ENCODE assay signal across 8 cellular contexts in genomic region chr2:131093066-131093842, GRCh38. TPM values are rescaled to one million over a fixed set of nuclear protein-coding genes. Genes with fewer than 3 reads are reported as not detected.
DNase-seq lines count a peak whose midpoint lies in the region; ATAC-seq and TF ChIP-seq lines count a peak whose summit lies in the region.

FAM168B (minus strand) TSS chr2:131093460; CDS start chr2:131082646, 10,814 bp downstream.

- no peak within 1 kb of the TSS for H2BK15ac ChIP-seq in neuronal stem cell (ENCODE audit: low read length)

- no peak within 1 kb of the TSS for H2AK5ac ChIP-seq in neuronal stem cell (ENCODE audit: low read depth, low read length)

- peak within 1 kb of the TSS; percentile 74 for H3K4me2 ChIP-seq in Loucy (ENCODE audit: low read depth, low read length, poor library complexity, severe bottlenecking)
- peak within 1 kb of the TSS; percentile 43 for H3K4me2 ChIP-seq in neuronal stem cell (ENCODE audit: insufficient read depth, low read length, poor library complexity, severe bottlenecking)

- H3K9ac ChIP-seq in Loucy (ENCODE audit: low read depth, low read length, poor library complexity, severe bottlenecking) (peak within 1 kb of the TSS; percentile 87), neuronal stem cell (ENCODE audit: low read depth, low read length, poor library complexity) (peak within 1 kb of the TSS; percentile 98)

- H3K9me3 ChIP-seq in Loucy (ENCODE audit: insufficient read depth, low read depth, low read length): no peaks in the 10 kb centered on the region
- no peaks in the 10 kb centered on the region; the same call in 1 of the 2 replicates for H3K9me3 ChIP-seq in SJSA1 (replicated peaks)
- no peaks in the 10 kb centered on the region for H3K9me3 ChIP-seq in neuronal stem cell (replicated peaks in 1 of 2; ENCODE audit: control insufficient read depth in 2 of 2, insufficient read depth in 1 of 2, low read depth in 1 of 2, low read length in 2 of 2)

- H4K20me1 ChIP-seq in Loucy (ENCODE audit: insufficient read depth, low read length, poor library complexity, severe bottlenecking): peaks cover 44% of the 10 kb centered on the region

- no peak within 1 kb of the TSS for H4K8ac ChIP-seq in neuronal stem cell (ENCODE audit: low read depth, low read length)

- H2BK12ac ChIP-seq in neuronal stem cell (ENCODE audit: low read length): no peak within 1 kb of the TSS

- no peaks in the 10 kb centered on the region for H3K79me1 ChIP-seq in neuronal stem cell (ENCODE audit: low read depth, low read length)

- no peak within 1 kb of the TSS for H4K91ac ChIP-seq in neuronal stem cell (ENCODE audit: low read depth, low read length, poor library complexity)

- peak within 1 kb of the TSS; percentile 100 for H3K23ac ChIP-seq in neuronal stem cell (ENCODE audit: low read depth, low read length, poor library complexity)

- peaks cover 50% of the 10 kb centered on the region for H3K79me2 ChIP-seq in Loucy (ENCODE audit: insufficient read depth, low read length)

- H3K4me3 ChIP-seq in H7 (ENCODE audit: insufficient read depth, low read depth, low read length) (peak within 1 kb of the TSS; percentile 77), Loucy (ENCODE audit: low read length, poor library complexity, severe bottlenecking) (peak within 1 kb of the TSS; percentile 94), SJSA1 (peak within 1 kb of the TSS; percentile 100), neuronal stem cell (ENCODE audit: low read length in 2 of 2) (peak within 1 kb of the TSS; percentile 59 to 100)

- H3K14ac ChIP-seq in neuronal stem cell (ENCODE audit: low read length): peak within 1 kb of the TSS; percentile 94

- H3K4me1 ChIP-seq in Loucy (ENCODE audit: insufficient read depth, low read length, poor library complexity, severe bottlenecking) (peaks cover 13% of the 10 kb centered on the region), SJSA1 (replicated peaks) (peaks cover 5% of the 10 kb centered on the region), foreskin keratinocyte (peaks cover 12% of the 10 kb centered on the region), neuronal stem cell (ENCODE audit: control insufficient read depth in 2 of 2, insufficient read depth in 1 of 2, low read depth in 1 of 2, low read length in 2 of 2) (no peaks in the 10 kb centered on the region)

- H3K18ac ChIP-seq in neuronal stem cell (ENCODE audit: low read length): peak within 1 kb of the TSS; percentile 98

- H3K27me3 ChIP-seq in H7 (ENCODE audit: control insufficient read depth, insufficient read depth, low read length) (no peaks in the 10 kb centered on the region), Loucy (ENCODE audit: insufficient read depth, low read length, poor library complexity, severe bottlenecking) (no peaks in the 10 kb centered on the region), SJSA1 (replicated peaks) (no peaks in the 10 kb centered on the region), foreskin keratinocyte (no peaks in the 10 kb centered on the region), neuronal stem cell (ENCODE audit: control insufficient read depth in 3 of 3, insufficient read depth in 3 of 3, low read depth in 1 of 3, low read length in 3 of 3) (no peaks in the 10 kb centered on the region)

- no peaks in the 10 kb centered on the region for H3F3A ChIP-seq in Loucy (ENCODE audit: low read depth)

- no peak for TF ChIP-seq CTCF in Loucy (conservative IDR thresholded peaks at IDR 0.05; ENCODE audit: low read length)
- TF ChIP-seq CTCF in foreskin keratinocyte (conservative IDR thresholded peaks at IDR 0.05): no peak
- no peak for TF ChIP-seq CTCF in subcutaneous adipose tissue (IDR thresholded peaks at IDR 0.05; ENCODE audit: low read depth)

- no peak within 1 kb of the TSS for H3K4ac ChIP-seq in neuronal stem cell (ENCODE audit: low read length)

- H2BK5ac ChIP-seq in neuronal stem cell (ENCODE audit: low read length): peak within 1 kb of the TSS; percentile 99

- H2BK120ac ChIP-seq in neuronal stem cell (ENCODE audit: low read depth, low read length): peak within 1 kb of the TSS; percentile 96

- no CpG with 5 or more reads among the region's 113 CpGs for WGBS in neuronal stem cell (ENCODE audit: extremely low coverage in 2 of 2, insufficient read length in 2 of 2, insufficient replicate concordance in 1 of 2), 2 donors

- peak within 1 kb of the TSS; percentile 99 for H2AFZ ChIP-seq in Loucy (ENCODE audit: low read length)
- peak within 1 kb of the TSS; percentile 93 for H2AFZ ChIP-seq in neuronal stem cell (ENCODE audit: low read length)

- peak within 1 kb of the TSS; percentile 96 for H3K27ac ChIP-seq in SJSA1
- H3K27ac ChIP-seq in foreskin keratinocyte: peak within 1 kb of the TSS; percentile 90
- H3K27ac ChIP-seq in neuronal stem cell (replicated peaks; ENCODE audit: low read length): peak within 1 kb of the TSS; percentile 99

- peaks cover 2% of the 10 kb centered on the region for H3K36me3 ChIP-seq in H7 (replicated peaks; ENCODE audit: control insufficient read depth, insufficient read depth, low read length)
- peaks cover 2% of the 10 kb centered on the region; the same call in 1 of the 2 replicates for H3K36me3 ChIP-seq in Loucy (ENCODE audit: insufficient read depth, low read length)
- peaks cover 32% of the 10 kb centered on the region for H3K36me3 ChIP-seq in SJSA1
- peaks cover 2 to 35% of the 10 kb centered on the region in 2 donors for H3K36me3 ChIP-seq in neuronal stem cell (replicated peaks in 1 of 2; ENCODE audit: control insufficient read depth in 2 of 2, insufficient read depth in 2 of 2, low read length in 2 of 2)

- ATAC-seq in foreskin keratinocyte: peak; percentile 88

- peak; percentile 84 for DNase-seq in GDM1 (lab: John Stamatoyannopoulos, UW)
- peak; percentile 97 for DNase-seq in H7
- DNase-seq in SJSA1 (ENCODE audit: low read depth in 1 of 2, low spot score in 2 of 2): peak; percentile 85 to 95
- DNase-seq in activated naive CD4-positive, alpha-beta T cell (lab: John Stamatoyannopoulos, UW): peak; percentile 61 to 88 (median 74)
- peak; percentile 71 to 80 for DNase-seq in foreskin keratinocyte
- DNase-seq in neuronal stem cell (ENCODE audit: low spot score): peak; percentile 89

- H3K9me2 ChIP-seq in Loucy (replicated peaks; ENCODE audit: low read depth, low read length): no peaks in the 10 kb centered on the region

RNA-seq across cellular contexts. Expression of gene FAM168B, which starts in this region (rescaled TPM):
- total RNA-seq in H7 (2014; rRNA removed; shearing (Covaris generic)): 57.6 and 73.6 TPM in 2 replicates
- 119 and 138 TPM in 2 replicates for total RNA-seq in SJSA1 (2014; rRNA removed; shearing (Covaris generic))
- total RNA-seq in foreskin keratinocyte: 66.4 and 67.1 TPM in 2 replicates
- polyA plus RNA-seq in foreskin keratinocyte: 23.8 and 26.6 TPM in 2 replicates
- polyA plus RNA-seq in neuronal stem cell (2013, experiment 1 of 2): 73.9 TPM
- 72.7 TPM for polyA plus RNA-seq in neuronal stem cell (2013, experiment 2 of 2)
- 100 to 1,000 TPM in 1 of 4 donors, 10 to 100 TPM in 3; 72.1 to 107 (median 87.2) TPM for total RNA-seq in subcutaneous adipose tissue

Comparison
In these comparisons a context has a peak if more than half of its experiments do, and no peak if none do; other contexts are left out.
1. Peak in every context shown above with its lines: DNase-seq, ATAC-seq, H3K4me3 ChIP-seq and H3K27ac ChIP-seq.